Comparison of ENCODE assay signal across 21 cellular contexts in genomic region chr1:25180996-25181395, GRCh38.
"Had no signal": no experiment of that assay in that cellular context is flagged by ENCODE, and none has a peak within 500 bp of the region (broad histone marks: within the 10 kb centered on the region; RNA-seq: fewer than 3 reads in every experiment).

No MANE protein-coding gene starts in this region.

- ATAC-seq: foreskin keratinocyte, heart right ventricle, left cardiac atrium, left lung, left ventricle myocardium superior, lower lobe of right lung, mucosa of descending colon had no signal

- H3K27ac ChIP-seq: coronary artery, dorsolateral prefrontal cortex, esophagus muscularis mucosa, foreskin keratinocyte, heart right ventricle, left lung, lower lobe of right lung had no signal

- H3K36me3 ChIP-seq: esophagus muscularis mucosa, heart right ventricle, left lung, lower lobe of right lung had no signal

- FAIRE-seq: colon, endothelial cell of umbilical vein, frontal cortex, islet of Langerhans, keratinocyte had no signal

- DNase-seq: dermis blood vessel endothelial cell; dorsolateral prefrontal cortex; effector CD4-positive, alpha-beta T cell; effector memory CD4-positive, alpha-beta T cell; foreskin keratinocyte; glutamatergic neuron; heart right ventricle; hippocampal formation; left cardiac atrium; left lung; left ventricle myocardium superior; lower lobe of right lung; mesenchymal stem cell; mucosa of descending colon had no signal

- H3K4me3 ChIP-seq: coronary artery, dorsolateral prefrontal cortex, esophagus muscularis mucosa, heart right ventricle, left lung, lower lobe of right lung, mucosa of descending colon had no signal

- H3K9me3 ChIP-seq: esophagus muscularis mucosa, lower lobe of right lung, mucosa of descending colon had no signal

- H3K4me1 ChIP-seq: esophagus muscularis mucosa, foreskin keratinocyte, heart right ventricle, left lung, lower lobe of right lung had no signal
